In the genomic region with DNA sequence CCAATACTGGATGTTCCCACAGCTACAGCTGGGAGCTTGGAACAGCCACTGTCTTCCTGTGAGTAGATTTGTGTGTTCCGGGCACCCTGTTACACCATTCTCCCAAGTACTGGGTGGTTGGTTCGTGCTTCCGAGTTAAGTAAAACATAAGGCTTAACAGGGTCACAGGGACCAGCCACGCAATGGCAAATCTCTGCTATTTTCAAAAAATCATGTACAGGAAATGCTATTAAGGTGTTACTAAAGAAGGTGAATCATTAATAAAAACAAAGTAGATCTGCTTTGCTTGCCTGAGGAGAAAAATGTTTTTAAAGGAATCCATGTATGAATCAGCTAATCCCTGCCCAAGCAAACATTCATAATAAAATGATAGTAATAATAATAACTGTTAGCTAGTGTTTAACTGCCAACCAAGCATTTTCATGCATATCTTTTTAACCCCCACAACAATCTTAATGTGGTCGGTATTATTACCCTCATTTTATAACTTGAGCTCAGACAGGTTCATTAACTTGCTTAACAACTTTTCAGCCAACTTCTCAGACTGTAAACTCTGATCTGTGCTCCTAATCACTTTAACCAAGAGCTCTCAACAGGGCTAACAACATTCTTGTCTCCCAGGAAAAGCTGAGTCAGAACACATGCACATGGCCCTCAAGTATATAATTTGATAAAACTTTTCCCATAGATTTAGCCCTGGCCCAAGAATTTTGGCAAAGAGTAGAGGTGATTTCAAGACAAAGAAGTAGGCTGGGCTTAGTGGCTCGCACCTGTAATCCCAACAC, we compare ENCODE assay signal across 1 cellular context.
TF ChIP-seq lines count a peak whose summit lies in the region.

No MANE protein-coding gene starts in this region.

TF ChIP-seq in endothelial cell of umbilical vein, 7 proteins besides CTCF, POLR2A, EP300 and RAD21:
- no peak for TF ChIP-seq GATA2 (IDR thresholded peaks at IDR 0.05; ENCODE audit: insufficient read depth, insufficient read length, low read depth, low read length)
- no peak for TF ChIP-seq EZH2 (IDR thresholded peaks at IDR 0.05; ENCODE audit: borderline replicate concordance, low read depth, low read length, severe bottlenecking)
- TF ChIP-seq MYC (IDR thresholded peaks at IDR 0.05; ENCODE audit: low read depth, low read length) = no peak
- TF ChIP-seq FOS (IDR thresholded peaks at IDR 0.05; ENCODE audit: borderline replicate concordance, insufficient read depth, low read length) = peak; percentile 39
- TF ChIP-seq, protein P1, sequence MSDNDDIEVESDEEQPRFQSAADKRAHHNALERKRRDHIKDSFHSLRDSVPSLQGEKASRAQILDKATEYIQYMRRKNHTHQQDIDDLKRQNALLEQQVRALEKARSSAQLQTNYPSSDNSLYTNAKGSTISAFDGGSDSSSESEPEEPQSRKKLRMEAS (IDR thresholded peaks at IDR 0.05; ENCODE audit: insufficient read depth, insufficient read length) = no peak
- TF ChIP-seq POLR2AphosphoS5 (IDR thresholded peaks at IDR 0.05; ENCODE audit: insufficient read depth, low read depth, low read length) = no peak
